1 cellular context compared by ENCODE assay signal in the genomic region with DNA sequence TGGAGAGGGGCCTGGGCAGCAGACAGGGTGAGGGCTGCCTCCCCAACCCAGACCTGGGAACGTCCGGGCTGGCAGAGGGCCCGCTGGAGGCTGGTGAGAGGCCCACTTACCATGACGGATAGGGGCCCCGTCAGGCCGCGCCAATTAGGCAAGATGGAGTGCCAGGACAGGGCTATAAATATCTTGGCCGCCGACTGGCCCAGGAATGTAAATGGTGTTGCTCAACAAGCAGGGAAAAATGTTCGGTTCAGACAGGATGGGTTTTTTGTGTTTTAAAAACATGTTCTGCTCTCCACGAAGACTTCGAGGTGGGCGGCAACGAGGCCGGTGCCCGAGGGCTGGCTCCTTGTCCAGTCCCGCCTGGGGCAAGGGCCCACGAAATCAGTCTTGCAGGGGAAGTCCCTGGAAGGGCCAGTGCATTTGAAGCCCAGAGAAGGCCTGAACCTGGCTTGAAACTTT.
TF ChIP-seq lines count a peak whose summit lies in the region.

No MANE protein-coding gene starts in this region.

TF ChIP-seq in WTC11, 78 proteins besides CTCF, POLR2A, EP300 and RAD21 (continued from another document):
- TF ChIP-seq KAT7 (CRISPR knock-in tag; IDR thresholded peaks at IDR 0.05; ENCODE audit: borderline replicate concordance) (no peak), ZNF263 (CRISPR knock-in tag; IDR thresholded peaks at IDR 0.05; ENCODE audit: low read depth) (no peak), ATF1 (CRISPR knock-in tag; IDR thresholded peaks at IDR 0.05) (no peak)
